Comparison of ENCODE assay signal across 27 cellular contexts in the genomic region with DNA sequence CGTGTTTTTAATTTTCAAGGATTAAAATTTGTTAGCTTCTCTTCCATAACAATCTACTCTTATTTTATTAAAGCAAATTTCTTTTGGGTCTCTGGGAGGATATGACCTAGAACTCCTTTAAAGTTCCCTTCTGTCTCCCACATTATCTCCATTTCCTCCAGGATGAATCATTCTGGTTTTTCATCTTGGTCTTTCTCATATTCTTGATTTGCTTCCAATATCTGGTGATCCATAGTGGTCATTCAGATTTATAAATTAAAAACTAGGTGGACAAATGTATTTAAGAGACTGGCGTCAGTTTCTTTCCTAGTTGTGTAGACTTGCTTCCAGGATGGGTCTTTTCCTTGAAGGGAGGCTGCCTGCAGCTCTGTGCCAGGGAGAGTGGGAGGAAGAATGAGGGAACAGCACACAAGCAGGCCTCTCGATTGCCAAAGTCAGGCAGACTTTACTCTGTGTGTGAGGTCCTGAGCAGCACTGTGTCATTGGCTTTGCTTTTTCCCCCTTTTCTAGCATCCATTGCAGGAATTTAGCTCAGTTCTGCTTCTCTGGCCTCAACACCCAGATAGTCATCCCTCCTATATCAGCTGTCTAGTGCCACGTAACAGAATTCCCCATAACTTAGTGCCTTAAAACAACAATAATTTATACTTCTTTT. TPM values are rescaled to one million over a fixed set of nuclear protein-coding genes. Genes with fewer than 3 reads are reported as not detected.
DNase-seq lines count a peak whose midpoint lies in the region; ATAC-seq and TF ChIP-seq lines count a peak whose summit lies in the region.
"Had no signal": no experiment of that assay in that cellular context is flagged by ENCODE, and none has a peak within 500 bp of the region (broad histone marks: within the 10 kb centered on the region; RNA-seq: fewer than 3 reads in every experiment).

No MANE protein-coding gene starts in this region.

- no peak overlapping the region for H3K9ac ChIP-seq in rectal smooth muscle tissue (ENCODE audit: low read length)

- CTCF ChIA-PET in WTC11 (lab: Charles Lee) = interaction anchor here (0.6 to 3.8 kb wide), 29 partner anchors 10 to 203 kb away, joined by 3 to 48 read pairs (median 5); a partner anchor contains a TSS
- CTCF ChIA-PET in CD8-positive, alpha-beta T cell (lab: Charles Lee) = interaction anchor here (0.8 to 2.3 kb wide), 7 partner anchors 9 to 122 kb away, joined by 3 to 10 read pairs (median 3); no protein-coding TSS in a partner anchor

- peak overlapping the region; percentile 2 for H3K27ac ChIP-seq in rectal smooth muscle tissue (ENCODE audit: low read depth, low read length)
- H3K27ac ChIP-seq in CD8-positive, alpha-beta T cell (ENCODE audit: low read depth, low read length) = no peak overlapping the region
- H3K27ac ChIP-seq: adrenal gland, breast epithelium, thoracic aorta, uterus had no signal

- no peak overlapping the region for H3K27ac Mint-ChIP-seq in WTC11
- H3K27ac Mint-ChIP-seq in CD8-positive, alpha-beta T cell = no peak overlapping the region
- H3K27ac Mint-ChIP-seq: activated naive CD4-positive, alpha-beta T cell treated with anti-CD3 and anti-CD28 coated beads for 36 hours; activated T-helper 1 cell treated with anti-CD3 and anti-CD28 coated beads, Interleukin-12 subunit alpha, Interleukin-12 subunit beta, Interleukin-2, Interleukin-4 antibody, amounts not matched to agents 30 ng/mL and 10 ng/mL and 1 ng/mL, durations not matched to agents 14 hours and 24 hours and 36 hours; CD4-positive, CD25-positive, alpha-beta regulatory T cell; IgD-negative memory B cell; nephron progenitor cell; stimulated activated naive B cell treated with anti-CD40 and anti-IgM and Interleukin-4, amounts not matched to agents 10 μg/mL and 1 μg/mL and 100 μg/mL, for 72 hours had no signal

- H3K9me3 Mint-ChIP-seq in WTC11 = peaks cover 4% of the 10 kb centered on the region
- H3K9me3 Mint-ChIP-seq in CD8-positive, alpha-beta T cell = peaks cover 2% of the 10 kb centered on the region
- H3K9me3 Mint-ChIP-seq: activated T-helper 1 cell treated with anti-CD3 and anti-CD28 coated beads, Interleukin-12 subunit alpha, Interleukin-12 subunit beta, Interleukin-2, Interleukin-4 antibody, amounts not matched to agents 30 ng/mL and 10 ng/mL and 1 ng/mL, durations not matched to agents 14 hours and 24 hours and 36 hours had no signal

- no peaks in the 10 kb centered on the region for H3K9me3 ChIP-seq in CD8-positive, alpha-beta T cell (ENCODE audit: low read length)
- H3K9me3 ChIP-seq: adrenal gland, breast epithelium, thoracic aorta, uterus had no signal

- intact Hi-C loops in CD8-positive, alpha-beta T cell (cut with DNase I, micrococcal nuclease) = no loop called here

- ATAC-seq in WTC11 = peak; percentile 12; the same call in 1 of the 2 replicates
- ATAC-seq in GM19397 (IDR thresholded peaks at IDR 0.05; ENCODE audit: unreplicated experiment) = no peak
- no peak for ATAC-seq in CD8-positive, alpha-beta T cell
- ATAC-seq: PC-3, sciatic nerve had no signal

- peaks cover 2% of the 10 kb centered on the region; the same call in 1 of the 2 replicates for H3K36me3 Mint-ChIP-seq in WTC11
- no peaks in the 10 kb centered on the region for H3K36me3 Mint-ChIP-seq in CD8-positive, alpha-beta T cell
- H3K36me3 Mint-ChIP-seq: CD4-positive, CD25-positive, alpha-beta regulatory T cell; stimulated activated naive B cell treated with anti-CD40 and anti-IgM and Interleukin-4, amounts not matched to agents 10 μg/mL and 1 μg/mL and 100 μg/mL, for 72 hours had no signal

- H3K4me3 ChIP-seq in fibroblast of the aortic adventitia (ENCODE audit: low read depth, low read length) (no peak overlapping the region), rectal smooth muscle tissue (ENCODE audit: low read length) (no peak overlapping the region)
- H3K4me3 ChIP-seq in CD8-positive, alpha-beta T cell (ENCODE audit: low read depth, low read length) = no peak overlapping the region
- H3K4me3 ChIP-seq: adrenal gland, breast epithelium, GM12878, thoracic aorta, uterus had no signal

- POLR2A ChIA-PET in WTC11 (lab: Charles Lee) = no interaction called here
- POLR2A ChIA-PET in CD8-positive, alpha-beta T cell (lab: Charles Lee) = no interaction called here

- TF ChIP-seq CTCF in GM10266 (IDR thresholded peaks at IDR 0.05; ENCODE audit: control insufficient read depth, insufficient read depth, low read depth, missing control alignments) = peak; percentile 8
- TF ChIP-seq CTCF in WTC11 (IDR thresholded peaks at IDR 0.05) = no peak
- TF ChIP-seq CTCF in fibroblast of the aortic adventitia (IDR thresholded peaks at IDR 0.05; ENCODE audit: insufficient read depth, low read length) = no peak
- no peak for TF ChIP-seq CTCF in CD8-positive, alpha-beta T cell (IDR thresholded peaks at IDR 0.05)

- DNase-seq in GM10266 (ENCODE audit: extremely low spot score) (no peak), WTC11 (ENCODE audit: low spot score) (no peak), fibroblast of the aortic adventitia (ENCODE audit: low read depth) (peak; percentile 58), DMS114 treated with DMSO at 0.1 percent for 48 hours (lab: John Stamatoyannopoulos, UW; ENCODE audit: unreplicated experiment) (no peak), SW 1271 (lab: John Stamatoyannopoulos, UW) (no peak)
- no peak for DNase-seq in CD8-positive, alpha-beta T cell
- DNase-seq: effector CD8-positive, alpha-beta T cell; foreskin melanocyte; hippocampal formation; NCI-H187 treated with DMSO at 0.1 percent for 48 hours; NCI-H524 treated with DMSO at 0.1 percent for 48 hours; NK-92 treated with Interleukin-12 subunit alpha and Interleukin-12 subunit beta, amount 100 ng/mL, for 24 hours; stimulated activated naive B cell treated with anti-CD40 and anti-IgM and Interleukin-4, amounts not matched to agents 10 μg/mL and 1 μg/mL and 100 μg/mL, for 72 hours; uterus had no signal

- H3K36me3 ChIP-seq in rectal smooth muscle tissue (ENCODE audit: control insufficient read depth, insufficient read depth, low read length) = no peaks in the 10 kb centered on the region
- H3K36me3 ChIP-seq in CD8-positive, alpha-beta T cell (ENCODE audit: insufficient read depth, low read length) = no peaks in the 10 kb centered on the region
- H3K36me3 ChIP-seq: adrenal gland, breast epithelium, thoracic aorta, uterus had no signal

- H3K4me1 Mint-ChIP-seq in WTC11 = peaks cover 22% of the 10 kb centered on the region
- no peaks in the 10 kb centered on the region for H3K4me1 Mint-ChIP-seq in CD8-positive, alpha-beta T cell (ENCODE audit: low read depth)
- H3K4me1 Mint-ChIP-seq: IgD-negative memory B cell; stimulated activated naive B cell treated with anti-CD40 and anti-IgM and Interleukin-4, amounts not matched to agents 10 μg/mL and 1 μg/mL and 100 μg/mL, for 72 hours had no signal

- H3K4me3 Mint-ChIP-seq in WTC11 = no peak overlapping the region
- H3K4me3 Mint-ChIP-seq in CD8-positive, alpha-beta T cell = no peak overlapping the region
- H3K4me3 Mint-ChIP-seq: activated naive CD4-positive, alpha-beta T cell treated with anti-CD3 and anti-CD28 coated beads for 36 hours; activated T-helper 1 cell treated with anti-CD3 and anti-CD28 coated beads, Interleukin-12 subunit alpha, Interleukin-12 subunit beta, Interleukin-2, Interleukin-4 antibody, amounts not matched to agents 30 ng/mL and 10 ng/mL and 1 ng/mL, durations not matched to agents 14 hours and 24 hours and 36 hours; CD4-positive, CD25-positive, alpha-beta regulatory T cell; IgD-negative memory B cell; nephron progenitor cell; stimulated activated naive B cell treated with anti-CD40 and anti-IgM and Interleukin-4, amounts not matched to agents 10 μg/mL and 1 μg/mL and 100 μg/mL, for 72 hours had no signal

- peaks cover 10% of the 10 kb centered on the region for H3K27me3 Mint-ChIP-seq in WTC11 (ENCODE audit: low read depth)
- no peaks in the 10 kb centered on the region for H3K27me3 Mint-ChIP-seq in CD8-positive, alpha-beta T cell (ENCODE audit: low read depth)

- H3K4me1 ChIP-seq in rectal smooth muscle tissue (ENCODE audit: control insufficient read depth, insufficient read depth, low read length) = peaks cover 18% of the 10 kb centered on the region
- H3K4me1 ChIP-seq in CD8-positive, alpha-beta T cell (ENCODE audit: insufficient read depth, low read length) = no peaks in the 10 kb centered on the region
- H3K4me1 ChIP-seq: adrenal gland, breast epithelium, uterus had no signal

- no peaks in the 10 kb centered on the region for H3K27me3 ChIP-seq in rectal smooth muscle tissue (ENCODE audit: control insufficient read depth, insufficient read depth, low read length)
- no peaks in the 10 kb centered on the region for H3K27me3 ChIP-seq in CD8-positive, alpha-beta T cell (ENCODE audit: insufficient read depth, low read length)
- H3K27me3 ChIP-seq: adrenal gland, breast epithelium, uterus had no signal

TF ChIP-seq in WTC11, 78 proteins besides CTCF, POLR2A, EP300 and RAD21 (continues in another document):
- TF ChIP-seq FOXK1 (CRISPR knock-in tag; IDR thresholded peaks at IDR 0.05) (no peak), ZNF396 (CRISPR knock-in tag; IDR thresholded peaks at IDR 0.05; ENCODE audit: borderline replicate concordance) (no peak), NFATC4 (CRISPR knock-in tag; IDR thresholded peaks at IDR 0.05) (no peak), ZNF263 (CRISPR knock-in tag; IDR thresholded peaks at IDR 0.05; ENCODE audit: low read depth) (no peak)
- TF ChIP-seq, protein P1, sequence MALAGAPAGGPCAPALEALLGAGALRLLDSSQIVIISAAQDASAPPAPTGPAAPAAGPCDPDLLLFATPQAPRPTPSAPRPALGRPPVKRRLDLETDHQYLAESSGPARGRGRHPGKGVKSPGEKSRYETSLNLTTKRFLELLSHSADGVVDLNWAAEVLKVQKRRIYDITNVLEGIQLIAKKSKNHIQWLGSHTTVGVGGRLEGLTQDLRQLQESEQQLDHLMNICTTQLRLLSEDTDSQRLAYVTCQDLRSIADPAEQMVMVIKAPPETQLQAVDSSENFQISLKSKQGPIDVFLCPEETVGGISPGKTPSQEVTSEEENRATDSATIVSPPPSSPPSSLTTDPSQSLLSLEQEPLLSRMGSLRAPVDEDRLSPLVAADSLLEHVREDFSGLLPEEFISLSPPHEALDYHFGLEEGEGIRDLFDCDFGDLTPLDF (CRISPR knock-in tag; IDR thresholded peaks at IDR 0.05) = no peak
- TF ChIP-seq, protein P2, sequence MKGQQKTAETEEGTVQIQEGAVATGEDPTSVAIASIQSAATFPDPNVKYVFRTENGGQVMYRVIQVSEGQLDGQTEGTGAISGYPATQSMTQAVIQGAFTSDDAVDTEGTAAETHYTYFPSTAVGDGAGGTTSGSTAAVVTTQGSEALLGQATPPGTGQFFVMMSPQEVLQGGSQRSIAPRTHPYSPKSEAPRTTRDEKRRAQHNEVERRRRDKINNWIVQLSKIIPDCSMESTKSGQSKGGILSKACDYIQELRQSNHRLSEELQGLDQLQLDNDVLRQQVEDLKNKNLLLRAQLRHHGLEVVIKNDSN (CRISPR knock-in tag; IDR thresholded peaks at IDR 0.05) = no peak

RNA-seq across cellular contexts. Expression of a gene that starts 48.1 kb away (rescaled TPM):
- 5.4 to 7.4 TPM (median 7.0 TPM) in 3 replicates for total RNA-seq in WTC11 (2021)
- total RNA-seq in fibroblast of the aortic adventitia (ENCODE audit: low replicate concordance) = not detected in 2 replicates
- 1 to 10 TPM; 1.4 to 1.7 TPM for total RNA-seq in CD8-positive, alpha-beta T cell
- total RNA-seq: activated T-helper 1 cell treated with anti-CD3 and anti-CD28 coated beads, Interleukin-12 subunit alpha, Interleukin-12 subunit beta, Interleukin-2, Interleukin-4 antibody, amounts not matched to agents 30 ng/mL and 10 ng/mL and 1 ng/mL, durations not matched to agents 14 hours and 24 hours and 36 hours; GM12878 had no signal
